ENCODE assay signal across 20 cellular contexts in genomic region chr1:100145116-100145515, GRCh38. TPM values are rescaled to one million over a fixed set of nuclear protein-coding genes. Genes with fewer than 3 reads are reported as not detected.
"Had no signal": no experiment of that assay in that cellular context is flagged by ENCODE, and none has a peak within 500 bp of the region (broad histone marks: within the 10 kb centered on the region; RNA-seq: fewer than 3 reads in every experiment).

No MANE protein-coding gene starts in this region.

- H3K9me3 Mint-ChIP-seq: naive thymus-derived CD4-positive, alpha-beta T cell; nephron progenitor cell; stimulated activated naive B cell treated with anti-CD40 and anti-IgM and Interleukin-4, amounts not matched to agents 10 μg/mL and 1 μg/mL and 100 μg/mL, for 72 hours; stimulated activated naive CD8-positive, alpha-beta T cell treated with anti-CD3 and anti-CD28 coated beads, Interleukin-15, amount 100 ng/mL, for 72 hours had no signal

- H3K27me3 Mint-ChIP-seq: naive thymus-derived CD4-positive, alpha-beta T cell; stimulated activated naive B cell treated with anti-CD40 and anti-IgM and Interleukin-4, amounts not matched to agents 10 μg/mL and 1 μg/mL and 100 μg/mL, for 72 hours; stimulated activated naive CD8-positive, alpha-beta T cell treated with anti-CD3 and anti-CD28 coated beads, Interleukin-15, amount 100 ng/mL, for 72 hours had no signal

- H3K27ac Mint-ChIP-seq: nephron progenitor cell; stimulated activated naive B cell treated with anti-CD40 and anti-IgM and Interleukin-4, amounts not matched to agents 10 μg/mL and 1 μg/mL and 100 μg/mL, for 72 hours had no signal

- H3K4me1 ChIP-seq: colonic mucosa, parathyroid adenoma, prostate gland, right lobe of liver, transverse colon had no signal

- H3K4me3 ChIP-seq: colonic mucosa, heart right ventricle, prostate gland, right lobe of liver, thoracic aorta, transverse colon had no signal

- H3K4me3 Mint-ChIP-seq: naive thymus-derived CD4-positive, alpha-beta T cell; nephron progenitor cell; stimulated activated naive B cell treated with anti-CD40 and anti-IgM and Interleukin-4, amounts not matched to agents 10 μg/mL and 1 μg/mL and 100 μg/mL, for 72 hours; stimulated activated naive CD8-positive, alpha-beta T cell treated with anti-CD3 and anti-CD28 coated beads, Interleukin-15, amount 100 ng/mL, for 72 hours had no signal

- DNase-seq: colonic mucosa; dermis blood vessel endothelial cell; erythroblast; foreskin melanocyte; heart right ventricle; hypothalamus; islet precursor cell; mammary epithelial cell; naive thymus-derived CD4-positive, alpha-beta T cell; nephron progenitor cell; right lobe of liver; stimulated activated CD4-positive, alpha-beta T cell treated with anti-CD3 and anti-CD28 coated beads, Interleukin-2, amount 100 ng/mL, for 24 hours; stimulated activated CD4-positive, alpha-beta T cell treated with anti-CD3 and anti-CD28 coated beads, Interleukin-4, amount 100 ng/mL, for 4 hours; stimulated activated naive B cell treated with anti-CD40 and anti-IgM and Interleukin-4, amounts not matched to agents 10 μg/mL and 1 μg/mL and 100 μg/mL, for 72 hours; stimulated activated naive CD8-positive, alpha-beta T cell treated with anti-CD3 and anti-CD28 coated beads, Interleukin-15, amount 100 ng/mL, for 72 hours; transverse colon had no signal

- H3K4me1 Mint-ChIP-seq: nephron progenitor cell; stimulated activated naive CD8-positive, alpha-beta T cell treated with anti-CD3 and anti-CD28 coated beads, Interleukin-15, amount 100 ng/mL, for 72 hours had no signal

- H3K27ac ChIP-seq: colonic mucosa, heart right ventricle, parathyroid adenoma, prostate gland, right lobe of liver, thoracic aorta, transverse colon had no signal

- ATAC-seq: heart right ventricle; left lobe of liver; naive thymus-derived CD4-positive, alpha-beta T cell; right lobe of liver; stimulated activated naive B cell treated with anti-CD40 and anti-IgM and Interleukin-4, amounts not matched to agents 10 μg/mL and 1 μg/mL and 100 μg/mL, for 72 hours; stimulated activated naive CD8-positive, alpha-beta T cell treated with anti-CD3 and anti-CD28 coated beads, Interleukin-15, amount 100 ng/mL, for 72 hours had no signal

- H3K27me3 ChIP-seq: colonic mucosa, heart right ventricle, right lobe of liver, transverse colon had no signal

- H3K9me3 ChIP-seq: colonic mucosa, heart right ventricle, prostate gland, right lobe of liver, thoracic aorta, transverse colon had no signal

RNA-seq across cellular contexts. Expression of gene LRRC39, which starts 32.9 kb away (rescaled TPM):
- total RNA-seq: dermis blood vessel endothelial cell had no signal
- polyA plus RNA-seq: naive thymus-derived CD4-positive, alpha-beta T cell had no signal
